ENCODE assay signal across 36 cellular contexts in the genomic region with DNA sequence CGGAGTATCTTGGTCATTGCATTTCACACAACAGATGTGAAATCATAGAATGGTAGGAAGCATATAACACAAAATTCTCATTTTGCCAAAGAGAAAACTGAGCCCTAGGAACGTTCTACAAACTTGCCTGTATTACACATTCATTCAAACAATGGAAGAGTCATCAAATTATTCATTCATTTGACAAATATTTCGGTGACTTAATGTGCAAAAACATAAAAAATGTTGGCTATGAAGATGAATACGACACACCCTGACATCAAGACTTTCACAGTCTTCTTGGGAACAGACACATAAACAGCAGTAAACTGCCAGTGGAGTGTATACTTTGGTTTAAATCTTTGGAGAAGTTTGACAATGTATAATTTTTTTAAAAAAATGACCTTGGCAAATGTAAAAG. TPM values are rescaled to one million over a fixed set of nuclear protein-coding genes. Genes with fewer than 3 reads are reported as not detected.
"Had no signal": no experiment of that assay in that cellular context is flagged by ENCODE, and none has a peak within 500 bp of the region (broad histone marks: within the 10 kb centered on the region; RNA-seq: fewer than 3 reads in every experiment).

No MANE protein-coding gene starts in this region.

- H3K27me3 ChIP-seq: ascending aorta, body of pancreas, breast epithelium had no signal

- H3K9me3 ChIP-seq: ascending aorta, body of pancreas, breast epithelium had no signal

- H3K36me3 Mint-ChIP-seq: activated CD4-positive, alpha-beta memory T cell treated with anti-CD3 and anti-CD28 coated beads for 36 hours; activated CD8-positive, alpha-beta memory T cell treated with anti-CD3 and anti-CD28 coated beads, Interleukin-2, amount 10 ng/mL, durations not matched to agents 7 days and 5 days; activated naive CD8-positive, alpha-beta T cell treated with anti-CD3 and anti-CD28 coated beads, Interleukin-2, amount 10 ng/mL, durations not matched to agents 7 days and 5 days had no signal

- H2AFZ ChIP-seq: PC-9 had no signal

- H3K4me1 ChIP-seq: ascending aorta, body of pancreas, breast epithelium had no signal

- ATAC-seq: activated CD8-positive, alpha-beta memory T cell treated with anti-CD3 and anti-CD28 coated beads, Interleukin-2, amount 10 ng/mL, durations not matched to agents 7 days and 5 days; body of pancreas had no signal

- H3K4me1 Mint-ChIP-seq: activated B cell treated with CpG ODN at 0.5 μM for 24 hours; activated CD8-positive, alpha-beta memory T cell treated with anti-CD3 and anti-CD28 coated beads, Interleukin-2, amount 10 ng/mL, durations not matched to agents 7 days and 5 days; activated naive CD8-positive, alpha-beta T cell treated with anti-CD3 and anti-CD28 coated beads, Interleukin-2, amount 10 ng/mL, durations not matched to agents 7 days and 5 days had no signal

- H3K4me3 Mint-ChIP-seq: activated B cell treated with CpG ODN at 0.5 μM for 24 hours; activated CD4-positive, alpha-beta memory T cell treated with anti-CD3 and anti-CD28 coated beads for 36 hours; activated CD8-positive, alpha-beta memory T cell treated with anti-CD3 and anti-CD28 coated beads, Interleukin-2, amount 10 ng/mL, durations not matched to agents 7 days and 5 days; activated naive CD8-positive, alpha-beta T cell treated with anti-CD3 and anti-CD28 coated beads, Interleukin-2, amount 10 ng/mL, durations not matched to agents 7 days and 5 days had no signal

- H3K27me3 Mint-ChIP-seq: activated B cell treated with CpG ODN at 0.5 μM for 24 hours; activated CD4-positive, alpha-beta memory T cell treated with anti-CD3 and anti-CD28 coated beads for 36 hours; activated CD8-positive, alpha-beta memory T cell treated with anti-CD3 and anti-CD28 coated beads, Interleukin-2, amount 10 ng/mL, durations not matched to agents 7 days and 5 days; activated naive CD8-positive, alpha-beta T cell treated with anti-CD3 and anti-CD28 coated beads, Interleukin-2, amount 10 ng/mL, durations not matched to agents 7 days and 5 days had no signal

- H3K4me3 ChIP-seq: ascending aorta, body of pancreas, breast epithelium, PC-9 had no signal

- H3K27ac ChIP-seq: ascending aorta, body of pancreas, breast epithelium, PC-9, VCaP had no signal

- H3K27ac Mint-ChIP-seq: activated B cell treated with CpG ODN at 0.5 μM for 24 hours; activated CD4-positive, alpha-beta memory T cell treated with anti-CD3 and anti-CD28 coated beads for 36 hours; activated CD8-positive, alpha-beta memory T cell treated with anti-CD3 and anti-CD28 coated beads, Interleukin-2, amount 10 ng/mL, durations not matched to agents 7 days and 5 days; activated naive CD8-positive, alpha-beta T cell treated with anti-CD3 and anti-CD28 coated beads, Interleukin-2, amount 10 ng/mL, durations not matched to agents 7 days and 5 days had no signal

- H3K9me3 Mint-ChIP-seq: activated CD4-positive, alpha-beta memory T cell treated with anti-CD3 and anti-CD28 coated beads for 36 hours had no signal

- H3K36me3 ChIP-seq: ascending aorta, breast epithelium had no signal

- H3K4me2 ChIP-seq: PC-9 had no signal

- DNase-seq: activated B cell treated with CpG ODN at 0.5 μM for 24 hours; activated CD4-positive, alpha-beta memory T cell treated with anti-CD3 and anti-CD28 coated beads for 36 hours; activated CD4-positive, alpha-beta T cell treated with anti-CD3 and anti-CD28 coated beads for 4 hours; activated CD4-positive, alpha-beta T cell treated with anti-CD3 and anti-CD28 coated beads, Interleukin-2, amount 50 U/mL, for 1 hour; activated CD4-positive, CD25-positive, alpha-beta regulatory T cell treated with anti-CD3 and anti-CD28 coated beads, Interleukin-2, amount 50 U/mL, for 72 hours; activated CD8-positive, alpha-beta memory T cell treated with anti-CD3 and anti-CD28 coated beads, Interleukin-2, amount 10 ng/mL, durations not matched to agents 7 days and 5 days; activated CD8-positive, alpha-beta memory T cell treated with anti-CD3 and anti-CD28 coated beads, Interleukin-2, amount 50 U/mL, for 48 hours; activated effector memory CD4-positive, alpha-beta T cell treated with anti-CD3 and anti-CD28 coated beads, Interleukin-2, amount 50 U/mL, for 16 hours; activated naive CD4-positive, alpha-beta T cell; activated naive CD4-positive, alpha-beta T cell treated with anti-CD3 and anti-CD28 coated beads, Interleukin-2, amount 50 U/mL, for 16 hours; activated naive CD8-positive, alpha-beta T cell treated with anti-CD3 and anti-CD28 coated beads, Interleukin-2, amount 10 ng/mL, durations not matched to agents 7 days and 5 days; activated T-cell treated with anti-CD3 and anti-CD28 coated beads, Interleukin-2, amount 50 U/mL, for 48 hours; amygdala; body of pancreas; caudate nucleus; cerebellar nuclear complex; MM.1S; MV-4-11; NCI-H1092; NCI-H1436 treated with DMSO at 0.1 percent for 48 hours; NCI-H1694 treated with DMSO at 0.1 percent for 48 hours; NCI-H2029; NCI-H345; NCI-H524 treated with DMSO at 0.1 percent for 48 hours; NK-92 treated with Interleukin-12 subunit alpha and Interleukin-12 subunit beta, amount 100 ng/mL, for 24 hours; PC-9; Right ventricle myocardium superior; SW 1271; T-helper 1 cell; T-helper 2 cell; T-helper 9 cell had no signal

RNA-seq across cellular contexts. Expression of a gene that starts 20.5 kb away (rescaled TPM):
- total RNA-seq: activated B cell treated with CpG ODN at 0.5 μM for 24 hours; activated CD4-positive, alpha-beta memory T cell treated with anti-CD3 and anti-CD28 coated beads for 36 hours; activated CD8-positive, alpha-beta memory T cell treated with anti-CD3 and anti-CD28 coated beads, Interleukin-2, amount 10 ng/mL, durations not matched to agents 7 days and 5 days; activated naive CD8-positive, alpha-beta T cell treated with anti-CD3 and anti-CD28 coated beads, Interleukin-2, amount 10 ng/mL, durations not matched to agents 7 days and 5 days; ascending aorta; body of pancreas; LHCN-M2; NCI-H460; PC-9 had no signal
